Comparison of ENCODE assay signal across 21 cellular contexts in genomic region chr2:75792146-75792545, GRCh38.
DNase-seq lines count a peak whose midpoint lies in the region; ATAC-seq and TF ChIP-seq lines count a peak whose summit lies in the region.
"Had no signal": no experiment of that assay in that cellular context is flagged by ENCODE, and none has a peak within 500 bp of the region (broad histone marks: within the 10 kb centered on the region; RNA-seq: fewer than 3 reads in every experiment).

No MANE protein-coding gene starts in this region.

- no peaks in the 10 kb centered on the region for H3K27me3 ChIP-seq in prostate gland (replicated peaks; ENCODE audit: insufficient read depth)
- no peaks in the 10 kb centered on the region for H3K27me3 ChIP-seq in right lobe of liver
- H3K27me3 ChIP-seq: BE2C; BLaER1 treated with 17β-estradiol and CSF1 and Interleukin-3, amounts not matched to agents 10 nM and 100 nM had no signal

- ATAC-seq in right lobe of liver: no peak
- ATAC-seq: A549 had no signal

- TF ChIP-seq POLR2A in prostate gland (IDR thresholded peaks at IDR 0.05) (no peak), right lobe of liver (IDR thresholded peaks at IDR 0.05) (no peak)

- TF ChIP-seq CTCF in prostate gland (IDR thresholded peaks at IDR 0.05): no peak
- TF ChIP-seq CTCF in right lobe of liver (IDR thresholded peaks at IDR 0.05): no peak

- DNase-seq in NCI-H82 (lab: John Stamatoyannopoulos, UW) (peak; percentile 52), NCI-H82 treated with DMSO at 0.1 percent for 48 hours (lab: John Stamatoyannopoulos, UW; ENCODE audit: unreplicated experiment) (no peak), NCI-H524 treated with DMSO at 0.1 percent for 48 hours (lab: John Stamatoyannopoulos, UW) (peak; percentile 96), myocyte (ENCODE audit: low read depth) (peak; percentile 2), prostate gland (ENCODE audit: low spot score) (no peak), right lobe of liver (no peak), T-helper 9 cell (no peak)
- DNase-seq: 8988T; ACHN; AML-193; BE2C; CD4-positive, alpha-beta T cell; CD8-positive, alpha-beta memory T cell; DMS79; EL; GDM1; GOT3; HFFc6 had no signal

- intact Hi-C loops in prostate gland (cut with DNase I) (no loop called here), right lobe of liver (cut with DNase I) (no loop called here)

- 82% methylated on average over 4 of the region's 4 CpGs for WGBS in prostate gland
- WGBS in right lobe of liver (ENCODE audit: insufficient coverage, low coverage, low lambda C conversion rate, missing lambda C conversion rate): 71% methylated on average over 1 of the region's 4 CpGs

- H3K36me3 ChIP-seq in prostate gland (no peaks in the 10 kb centered on the region), right lobe of liver (no peaks in the 10 kb centered on the region)
- H3K36me3 ChIP-seq: BE2C; BLaER1 treated with 17β-estradiol and CSF1 and Interleukin-3, amounts not matched to agents 10 nM and 100 nM; HAP-1 had no signal

- H3K9me3 ChIP-seq in prostate gland: no peaks in the 10 kb centered on the region
- H3K9me3 ChIP-seq in right lobe of liver: no peaks in the 10 kb centered on the region
- H3K9me3 ChIP-seq: A549; BE2C; BLaER1 treated with 17β-estradiol and CSF1 and Interleukin-3, amounts not matched to agents 10 nM and 100 nM; HAP-1 had no signal

- H3K27ac ChIP-seq in prostate gland (no peak overlapping the region), right lobe of liver (no peak overlapping the region)
- H3K27ac ChIP-seq: A549; BLaER1 treated with 17β-estradiol and CSF1 and Interleukin-3, amounts not matched to agents 10 nM and 100 nM had no signal

- H3K4me1 ChIP-seq in prostate gland (replicated peaks) (no peaks in the 10 kb centered on the region), right lobe of liver (peaks cover 0 to 4% (median 0%) of the 10 kb centered on the region in 4 donors)
- H3K4me1 ChIP-seq: A549, BE2C, HAP-1 had no signal

- no peak overlapping the region for H3K4me3 ChIP-seq in prostate gland
- no peak overlapping the region for H3K4me3 ChIP-seq in right lobe of liver
- H3K4me3 ChIP-seq: A549; BLaER1 treated with 17β-estradiol and CSF1 and Interleukin-3, amounts not matched to agents 10 nM and 100 nM; HAP-1 had no signal

Comparison
In these comparisons a context has a peak if more than half of its experiments do, and no peak if none do; other contexts are left out.
1. DNase-seq: peak in NCI-H82 (single experiment), NCI-H524 treated with DMSO at 0.1 percent for 48 hours (single experiment) and myocyte (single experiment); none in NCI-H82 treated with DMSO at 0.1 percent for 48 hours (single experiment), prostate gland (single experiment), right lobe of liver (0 of 3) and T-helper 9 cell (single experiment).